In the genomic region with DNA sequence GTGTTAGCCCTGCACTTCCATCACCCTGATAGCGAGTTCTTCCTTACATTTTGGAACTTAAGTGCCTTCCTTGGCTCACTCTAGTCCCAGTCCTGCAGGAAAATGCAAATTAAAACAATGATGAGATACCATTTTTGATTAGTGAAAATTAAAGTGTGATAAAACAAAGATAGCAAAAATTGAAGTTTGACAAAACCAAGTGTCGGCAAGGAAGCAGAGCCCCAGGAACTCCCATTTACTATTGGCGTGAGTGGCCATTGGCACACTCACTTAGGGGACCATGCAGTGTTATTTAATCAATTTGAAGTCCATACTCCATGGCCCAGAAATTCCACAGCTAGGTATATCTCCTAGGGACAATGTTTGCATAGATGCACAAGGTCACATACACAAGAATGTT, we compare ENCODE assay signal across 9 cellular contexts. TPM values are rescaled to one million over a fixed set of nuclear protein-coding genes. Genes with fewer than 3 reads are reported as not detected.
"Had no signal": no experiment of that assay in that cellular context is flagged by ENCODE, and none has a peak within 500 bp of the region (broad histone marks: within the 10 kb centered on the region; RNA-seq: fewer than 3 reads in every experiment).

No MANE protein-coding gene starts in this region.

- ATAC-seq: GM12878 had no signal

- DNase-seq: GDM1, GF-D8 had no signal

- H3K4me3 ChIP-seq: GM12878 had no signal

- FAIRE-seq: G401.6, GM12878, GM12891, GM12892, GM18507, GM19239 had no signal

RNA-seq across cellular contexts. Expression of a gene that starts 28.4 kb away (rescaled TPM):
- total RNA-seq: G401 had no signal
